In genomic region chr14:56580317-56580711, GRCh38 we compare ENCODE assay signal across 8 cellular contexts. TPM values are rescaled to one million over a fixed set of nuclear protein-coding genes. Genes with fewer than 3 reads are reported as not detected.
DNase-seq lines count a peak whose midpoint lies in the region; ATAC-seq and TF ChIP-seq lines count a peak whose summit lies in the region.

No MANE protein-coding gene starts in this region.

- TF ChIP-seq CTCF in HFFc6 (IDR thresholded peaks at IDR 0.05) (no peak), activated B cell treated with CpG ODN at 0.5 μM for 24 hours (IDR thresholded peaks at IDR 0.05) (no peak), thoracic aorta (IDR thresholded peaks at IDR 0.05) (no peak)

- H3K27me3 ChIP-seq in BLaER1 treated with 17β-estradiol and CSF1 and Interleukin-3, amounts not matched to agents 10 nM and 100 nM: no peaks in the 10 kb centered on the region
- no peaks in the 10 kb centered on the region for H3K27me3 ChIP-seq in thoracic aorta (replicated peaks; ENCODE audit: insufficient read depth)

- H3K27ac ChIP-seq in BLaER1 treated with 17β-estradiol and CSF1 and Interleukin-3, amounts not matched to agents 10 nM and 100 nM: peak overlapping the region; percentile 87 to 99 (median 95)
- no peak overlapping the region for H3K27ac ChIP-seq in thoracic aorta

- peaks cover 12 to 21% (median 13%) of the 10 kb centered on the region in 10 experiments for H3K4me1 ChIP-seq in BLaER1 treated with 17β-estradiol and CSF1 and Interleukin-3, amounts not matched to agents 10 nM and 100 nM
- H3K4me1 ChIP-seq in thoracic aorta (ENCODE audit: control insufficient read depth in 1 of 2, low read depth in 2 of 2): peaks cover 10 to 24% of the 10 kb centered on the region in 2 donors

- peak overlapping the region; percentile 91 to 99 (median 94) for H3K9ac ChIP-seq in BLaER1 treated with 17β-estradiol and CSF1 and Interleukin-3, amounts not matched to agents 10 nM and 100 nM

- CTCF ChIA-PET in activated B cell treated with CpG ODN at 0.5 μM for 24 hours (lab: Charles Lee): no interaction called here

- intact Hi-C loops in activated B cell treated with CpG ODN at 0.5 μM for 24 hours (cut with micrococcal nuclease): loop anchor here (5.0 kb wide), 1 partner anchor 1168 kb away; the partner anchor contains the start of gene ATG14

- H3K27ac Mint-ChIP-seq in HFFc6 (peak overlapping the region; percentile 96), activated B cell treated with CpG ODN at 0.5 μM for 24 hours (peak overlapping the region; percentile 80), immature natural killer cell (peak overlapping the region; percentile 87 to 97 (median 94))

- H3K27me3 Mint-ChIP-seq in HFFc6 (ENCODE audit: insufficient read depth) (no peaks in the 10 kb centered on the region; the same call in 1 of the 2 replicates), activated B cell treated with CpG ODN at 0.5 μM for 24 hours (no peaks in the 10 kb centered on the region), immature natural killer cell (ENCODE audit: low read depth in 3 of 3) (peaks cover 8 to 14% (median 10%) of the 10 kb centered on the region in 3 donors)

- H3K4me3 Mint-ChIP-seq in HFFc6: peak overlapping the region; percentile 94
- peak overlapping the region; percentile 90 for H3K4me3 Mint-ChIP-seq in activated B cell treated with CpG ODN at 0.5 μM for 24 hours
- peak overlapping the region; percentile 87 to 96 (median 96) for H3K4me3 Mint-ChIP-seq in immature natural killer cell

- peak overlapping the region; percentile 88 to 99 (median 97) for H3K4me3 ChIP-seq in BLaER1 treated with 17β-estradiol and CSF1 and Interleukin-3, amounts not matched to agents 10 nM and 100 nM
- peak overlapping the region; percentile 92 for H3K4me3 ChIP-seq in thoracic aorta

- H3K36me3 ChIP-seq in BLaER1 treated with 17β-estradiol and CSF1 and Interleukin-3, amounts not matched to agents 10 nM and 100 nM: peaks cover 0 to 8% (median 2%) of the 10 kb centered on the region in 11 experiments; a peak in 14 of 22 replicates
- H3K36me3 ChIP-seq in thoracic aorta: no peaks in the 10 kb centered on the region

- H3K9me3 Mint-ChIP-seq in HFFc6: no peaks in the 10 kb centered on the region
- no peaks in the 10 kb centered on the region for H3K9me3 Mint-ChIP-seq in activated B cell treated with CpG ODN at 0.5 μM for 24 hours
- H3K9me3 Mint-ChIP-seq in immature natural killer cell: no peaks in the 10 kb centered on the region

- no peak for ATAC-seq in activated B cell treated with CpG ODN at 0.5 μM for 24 hours (ENCODE audit: low read depth)
- ATAC-seq in thoracic aorta (ENCODE audit: insufficient number of reproducible peaks, low FRiP score, low read depth): no peak
- ATAC-seq in GM18858 (IDR thresholded peaks at IDR 0.05; ENCODE audit: unreplicated experiment): no peak

- H3K4me1 Mint-ChIP-seq in HFFc6 (ENCODE audit: low read depth) (peaks cover 15% of the 10 kb centered on the region), activated B cell treated with CpG ODN at 0.5 μM for 24 hours (peaks cover 35% of the 10 kb centered on the region), immature natural killer cell (peaks cover 37 to 48% of the 10 kb centered on the region in 2 donors)

- H3K36me3 Mint-ChIP-seq in HFFc6 (ENCODE audit: low read depth) (no peaks in the 10 kb centered on the region), activated B cell treated with CpG ODN at 0.5 μM for 24 hours (ENCODE audit: low read depth) (peaks cover 12% of the 10 kb centered on the region), immature natural killer cell (no peaks in the 10 kb centered on the region)

- peak overlapping the region; percentile 81 to 97 (median 91) for H3K4me2 ChIP-seq in BLaER1 treated with 17β-estradiol and CSF1 and Interleukin-3, amounts not matched to agents 10 nM and 100 nM

- POLR2A ChIA-PET in activated B cell treated with CpG ODN at 0.5 μM for 24 hours (lab: Charles Lee): interaction anchor here (0.6 to 3.2 kb wide), 10 partner anchors 10 to 1723 kb away, joined by 3 to 16 read pairs (median 4); partner anchors contain the start of genes AP5M1, EXOC5, NAA30 and PELI2

- DNase-seq in HFFc6 (no peak), activated B cell treated with CpG ODN at 0.5 μM for 24 hours (no peak), immature natural killer cell (no peak), thoracic aorta (ENCODE audit: low spot score) (no peak), T-helper 9 cell (no peak), NK-92 (lab: John Stamatoyannopoulos, UW; ENCODE audit: unreplicated experiment) (no peak)

- peaks cover 14 to 45% (median 27%) of the 10 kb centered on the region in 11 experiments; a peak in 16 of 22 replicates for H4K20me1 ChIP-seq in BLaER1 treated with 17β-estradiol and CSF1 and Interleukin-3, amounts not matched to agents 10 nM and 100 nM

- H3K9me3 ChIP-seq in BLaER1 treated with 17β-estradiol and CSF1 and Interleukin-3, amounts not matched to agents 10 nM and 100 nM (replicated peaks in 1 of 11): no peaks in the 10 kb centered on the region
- H3K9me3 ChIP-seq in thoracic aorta: no peaks in the 10 kb centered on the region

RNA-seq across cellular contexts. Expression of gene TMEM260, which starts 0.7 kb away (rescaled TPM):
- total RNA-seq in HFFc6 (2021; fragmentation: NEBNext Ultra II Directional; extraction: Animal tissue kit (Norgen Biotek cat#: 25700)): 10 to 100 TPM; 14.4 to 21.0 (median 16.3) TPM
- total RNA-seq in activated B cell treated with CpG ODN at 0.5 μM for 24 hours (22.0 and 24.7 TPM in 2 replicates), thoracic aorta (10 to 100 TPM; 39.9 to 44.7 TPM)
- polyA plus RNA-seq in immature natural killer cell: 10 to 100 TPM in 2 of 3 donors, 1 to 10 TPM in 1; 6.8 to 17.0 (median 10.5) TPM

Comparison
In these comparisons a context has a peak if more than half of its experiments do, and no peak if none do; other contexts are left out.
1. H3K27ac ChIP-seq: peak in BLaER1 treated with 17β-estradiol and CSF1 and Interleukin-3, amounts not matched to agents 10 nM and 100 nM (11 of 11); none in thoracic aorta (0 of 2).
2. Peak in every context shown above with its lines, with median percentiles within 50 percentile points of each other: H3K27ac Mint-ChIP-seq and H3K4me3 Mint-ChIP-seq.